In genomic region chr11:64331569-64332371, GRCh38 we compare ENCODE assay signal across 8 cellular contexts. TPM values are rescaled to one million over a fixed set of nuclear protein-coding genes. Genes with fewer than 3 reads are reported as not detected.
DNase-seq lines count a peak whose midpoint lies in the region; ATAC-seq and TF ChIP-seq lines count a peak whose summit lies in the region.

No MANE protein-coding gene starts in this region.

- CTCF ChIA-PET in Calu3 (lab: Charles Lee): interaction anchor here (1.0 to 2.8 kb wide), 8 partner anchors 11 to 50 kb away, joined by 3 to 58 read pairs (median 4); partner anchors contain the start of genes BAD, PRDX5 and TRMT112

- H3K9me3 Mint-ChIP-seq in Calu3 (ENCODE audit: low read depth, unreplicated experiment) (peaks cover 3% of the 10 kb centered on the region), memory B cell (no peaks in the 10 kb centered on the region)

- H3K27ac ChIP-seq in colonic mucosa: peak overlapping the region; percentile 67

- H3K9me3 ChIP-seq in colonic mucosa: no peaks in the 10 kb centered on the region

- H3K4me1 Mint-ChIP-seq in Calu3 (ENCODE audit: low read depth, unreplicated experiment) (peaks cover 24% of the 10 kb centered on the region), memory B cell (peaks cover 27% of the 10 kb centered on the region)

- intact Hi-C loops in Calu3 (cut with micrococcal nuclease; ENCODE audit: unreplicated experiment): no loop called here
- intact Hi-C loops in colonic mucosa (cut with DNase I): no loop called here

- H3K4me3 Mint-ChIP-seq in Calu3 (ENCODE audit: low read depth, unreplicated experiment) (no peak overlapping the region), memory B cell (peak overlapping the region; percentile 63)

- H3K4me1 ChIP-seq in colonic mucosa: peaks cover 19% of the 10 kb centered on the region

- no peaks in the 10 kb centered on the region for H3K36me3 ChIP-seq in colonic mucosa

- DNase-seq in Calu3 (peak; percentile 84), NCI-H1092 treated with DMSO at 0.1 percent for 48 hours (lab: John Stamatoyannopoulos, UW) (peak; percentile 56), colonic mucosa (peak; percentile 92), memory B cell (ENCODE audit: low spot score in 2 of 2) (peak; percentile 55 to 60), midbrain (lab: John Stamatoyannopoulos, UW) (no peak)
- peak in 3 of 4 experiments; percentile 33 to 56 (median 47) for DNase-seq in activated CD4-positive, CD25-positive, alpha-beta regulatory T cell (lab: John Stamatoyannopoulos, UW)
- peak; percentile 50 to 68 for DNase-seq in stimulated activated CD8-positive, alpha-beta memory T cell treated with anti-CD3 and anti-CD28 coated beads, Interleukin-7, amount 100 ng/mL, for 4 hours (ENCODE audit: low read depth in 2 of 2)

- no TSS peak for BruUV-seq in Calu3 (replicated peaks; lab: Mats Ljungman, UMichigan)

- no peaks in the 10 kb centered on the region for H3K27me3 Mint-ChIP-seq in Calu3 (ENCODE audit: unreplicated experiment)
- H3K27me3 Mint-ChIP-seq in memory B cell: no peaks in the 10 kb centered on the region

- peak; percentile 62 for TF ChIP-seq CTCF in Calu3 (IDR thresholded peaks at IDR 0.05; ENCODE audit: unreplicated experiment)
- TF ChIP-seq CTCF in colonic mucosa (IDR thresholded peaks at IDR 0.05): peak; percentile 61

- H3K27ac Mint-ChIP-seq in Calu3 (ENCODE audit: unreplicated experiment) (no peak overlapping the region), memory B cell (peak overlapping the region; percentile 29)

- H3K4me3 ChIP-seq in colonic mucosa: no peak overlapping the region

- H3K36me3 Mint-ChIP-seq in Calu3 (ENCODE audit: insufficient read depth, unreplicated experiment) (peaks cover 8% of the 10 kb centered on the region), memory B cell (no peaks in the 10 kb centered on the region)

- ATAC-seq in GM21737 (IDR thresholded peaks at IDR 0.05; ENCODE audit: unreplicated experiment) (peak; percentile 40), memory B cell (ENCODE audit: low read depth) (peak; percentile 55)

- H3K9ac ChIP-seq in colonic mucosa (ENCODE audit: low read depth in 2 of 2, low read length in 2 of 2): peak overlapping the region; percentile 26 to 46

- no peaks in the 10 kb centered on the region for H3K27me3 ChIP-seq in colonic mucosa

RNA-seq across cellular contexts. Expression of gene CCDC88B, which starts 8.2 kb away (rescaled TPM):
- 7.6 and 8.2 TPM in 2 replicates for total RNA-seq in Calu3 (2022)
- total RNA-seq in colonic mucosa: 10 to 100 TPM; 15.0 to 52.2 TPM

RNA-seq across cellular contexts. Expression of gene PRDX5, which starts 13.8 kb away (rescaled TPM):
- total RNA-seq in Calu3 (2022) (165 TPM in 2 replicates), colonic mucosa (100 to 1,000 TPM; 301 to 425 TPM)

RNA-seq across cellular contexts. Expression of gene TRMT112, which starts 14.4 kb away (rescaled TPM):
- total RNA-seq in Calu3 (2022) (197 and 211 TPM in 2 replicates), colonic mucosa (100 to 1,000 TPM in 1 of 2 donors, 10 to 100 TPM in 1; 75.9 to 184 TPM)

RNA-seq across cellular contexts. Expression of gene ESRRA, which starts 26.4 kb away (rescaled TPM):
- total RNA-seq in Calu3 (2022) (53.4 and 59.7 TPM in 2 replicates), colonic mucosa (100 to 1,000 TPM; 150 to 187 TPM)

RNA-seq across cellular contexts. Expression of gene RPS6KA4, which starts 27.2 kb away (rescaled TPM):
- total RNA-seq in Calu3 (2022) (46.0 and 56.5 TPM in 2 replicates), colonic mucosa (10 to 100 TPM; 28.9 to 59.1 TPM)
